Comparison of ENCODE assay signal across 34 cellular contexts in genomic region chr10:71285986-71286385, GRCh38.
"Had no signal": no experiment of that assay in that cellular context is flagged by ENCODE, and none has a peak within 500 bp of the region (broad histone marks: within the 10 kb centered on the region; RNA-seq: fewer than 3 reads in every experiment).

No MANE protein-coding gene starts in this region.

- H3K4me3 Mint-ChIP-seq: activated CD4-positive, alpha-beta memory T cell treated with anti-CD3 and anti-CD28 coated beads, Interleukin-2, amount 10 ng/mL, durations not matched to agents 7 days and 5 days; activated CD4-positive, alpha-beta T cell treated with anti-CD3 and anti-CD28 coated beads for 36 hours; activated CD4-positive, alpha-beta T cell treated with anti-CD3 and anti-CD28 coated beads, Interleukin-2, amount 10 ng/mL, durations not matched to agents 7 days and 5 days; activated CD8-positive, alpha-beta memory T cell treated with anti-CD3 and anti-CD28 coated beads, Interleukin-2, amount 10 ng/mL, durations not matched to agents 7 days and 5 days; activated CD8-positive, alpha-beta T cell treated with anti-CD3 and anti-CD28 coated beads, Interleukin-2, amount 10 ng/mL, durations not matched to agents 7 days and 5 days; activated naive CD4-positive, alpha-beta T cell treated with anti-CD3 and anti-CD28 coated beads, Interleukin-2, amount 10 ng/mL, durations not matched to agents 7 days and 5 days; activated naive CD4-positive, alpha-beta T cell treated with anti-CD3 and anti-CD28 coated beads, Interleukin-2, amount 50 U/mL, for 24 hours; activated naive CD8-positive, alpha-beta T cell; activated naive CD8-positive, alpha-beta T cell treated with anti-CD3 and anti-CD28 coated beads, Interleukin-2, amount 10 ng/mL, durations not matched to agents 7 days and 5 days; activated naive CD8-positive, alpha-beta T cell treated with anti-CD3 and anti-CD28 coated beads, Interleukin-2, amount 50 U/mL, for 24 hours; activated T-cell treated with anti-CD3 and anti-CD28 coated beads, Interleukin-2, amount 50 U/mL, for 24 hours; brain; T-cell; T-helper 2 cell treated with Interferon-gamma antibody and Interleukin-4, amounts not matched to agents 5 μg/mL and 100 μg/mL, for 36 hours; WTC11 had no signal

- ATAC-seq: activated CD4-positive, CD25-positive, alpha-beta regulatory T cell treated with anti-CD3 and anti-CD28 coated beads, Interleukin-2, amount 50 U/mL, for 24 hours had no signal

- H3K36me3 Mint-ChIP-seq: activated CD8-positive, alpha-beta memory T cell treated with anti-CD3 and anti-CD28 coated beads, Interleukin-2, amount 10 ng/mL, durations not matched to agents 7 days and 5 days; activated naive CD4-positive, alpha-beta T cell treated with anti-CD3 and anti-CD28 coated beads, Interleukin-2, amount 10 ng/mL, durations not matched to agents 7 days and 5 days; activated naive CD4-positive, alpha-beta T cell treated with anti-CD3 and anti-CD28 coated beads, Interleukin-2, amount 50 U/mL, for 24 hours; activated naive CD8-positive, alpha-beta T cell; activated naive CD8-positive, alpha-beta T cell treated with anti-CD3 and anti-CD28 coated beads, Interleukin-2, amount 10 ng/mL, durations not matched to agents 7 days and 5 days; T-cell had no signal

- H3K27ac ChIP-seq: ascending aorta, cardiac muscle cell, WERI-Rb-1 had no signal

- H3K27me3 ChIP-seq: ascending aorta, cardiac muscle cell had no signal

- H3K4me1 Mint-ChIP-seq: activated CD4-positive, alpha-beta memory T cell treated with anti-CD3 and anti-CD28 coated beads, Interleukin-2, amount 10 ng/mL, durations not matched to agents 7 days and 5 days; activated CD4-positive, alpha-beta T cell treated with anti-CD3 and anti-CD28 coated beads for 36 hours; activated CD4-positive, alpha-beta T cell treated with anti-CD3 and anti-CD28 coated beads, Interleukin-2, amount 10 ng/mL, durations not matched to agents 7 days and 5 days; activated CD8-positive, alpha-beta memory T cell treated with anti-CD3 and anti-CD28 coated beads, Interleukin-2, amount 10 ng/mL, durations not matched to agents 7 days and 5 days; activated naive CD4-positive, alpha-beta T cell treated with anti-CD3 and anti-CD28 coated beads, Interleukin-2, amount 10 ng/mL, durations not matched to agents 7 days and 5 days; activated naive CD4-positive, alpha-beta T cell treated with anti-CD3 and anti-CD28 coated beads, Interleukin-2, amount 50 U/mL, for 24 hours; activated naive CD8-positive, alpha-beta T cell treated with anti-CD3 and anti-CD28 coated beads, Interleukin-2, amount 50 U/mL, for 24 hours; T-cell had no signal

- H3K9me3 ChIP-seq: ascending aorta had no signal

- H3K27me3 Mint-ChIP-seq: activated CD4-positive, alpha-beta memory T cell treated with anti-CD3 and anti-CD28 coated beads, Interleukin-2, amount 10 ng/mL, durations not matched to agents 7 days and 5 days; activated CD4-positive, alpha-beta T cell treated with anti-CD3 and anti-CD28 coated beads for 36 hours; activated CD4-positive, alpha-beta T cell treated with anti-CD3 and anti-CD28 coated beads, Interleukin-2, amount 10 ng/mL, durations not matched to agents 7 days and 5 days; activated CD8-positive, alpha-beta memory T cell treated with anti-CD3 and anti-CD28 coated beads, Interleukin-2, amount 10 ng/mL, durations not matched to agents 7 days and 5 days; activated naive CD4-positive, alpha-beta T cell treated with anti-CD3 and anti-CD28 coated beads, Interleukin-2, amount 10 ng/mL, durations not matched to agents 7 days and 5 days; activated naive CD8-positive, alpha-beta T cell; activated naive CD8-positive, alpha-beta T cell treated with anti-CD3 and anti-CD28 coated beads, Interleukin-2, amount 50 U/mL, for 24 hours; activated T-cell treated with anti-CD3 and anti-CD28 coated beads, Interleukin-2, amount 50 U/mL, for 24 hours; brain had no signal

- H3K36me3 ChIP-seq: ascending aorta had no signal

- H3K9me3 Mint-ChIP-seq: activated CD4-positive, alpha-beta memory T cell treated with anti-CD3 and anti-CD28 coated beads, Interleukin-2, amount 10 ng/mL, durations not matched to agents 7 days and 5 days; activated CD4-positive, alpha-beta T cell treated with anti-CD3 and anti-CD28 coated beads, Interleukin-2, amount 10 ng/mL, durations not matched to agents 7 days and 5 days; activated naive CD4-positive, alpha-beta T cell treated with anti-CD3 and anti-CD28 coated beads, Interleukin-2, amount 10 ng/mL, durations not matched to agents 7 days and 5 days; activated naive CD4-positive, alpha-beta T cell treated with anti-CD3 and anti-CD28 coated beads, Interleukin-2, amount 50 U/mL, for 24 hours; activated naive CD8-positive, alpha-beta T cell treated with anti-CD3 and anti-CD28 coated beads, Interleukin-2, amount 10 ng/mL, durations not matched to agents 7 days and 5 days; activated naive CD8-positive, alpha-beta T cell treated with anti-CD3 and anti-CD28 coated beads, Interleukin-2, amount 50 U/mL, for 24 hours; activated T-cell treated with anti-CD3 and anti-CD28 coated beads, Interleukin-2, amount 50 U/mL, for 24 hours; activated T-helper 2 cell treated with anti-CD3 and anti-CD28 coated beads, Interferon-gamma antibody, Interleukin-2, Interleukin-4, amounts not matched to agents 10 μg/mL and 5 μg/mL and 100 μg/mL, durations not matched to agents 14 hours and 24 hours and 36 hours; T-cell; T-helper 2 cell treated with Interferon-gamma antibody and Interleukin-4, amounts not matched to agents 5 μg/mL and 100 μg/mL, for 36 hours; WTC11 had no signal

- DNase-seq: activated CD4-positive, alpha-beta memory T cell treated with anti-CD3 and anti-CD28 coated beads, Interleukin-2, amount 10 ng/mL, durations not matched to agents 7 days and 5 days; activated CD4-positive, alpha-beta T cell treated with anti-CD3 and anti-CD28 coated beads for 1 hour; activated CD4-positive, alpha-beta T cell treated with anti-CD3 and anti-CD28 coated beads for 36 hours; activated CD4-positive, alpha-beta T cell treated with anti-CD3 and anti-CD28 coated beads for 48 hours; activated CD4-positive, alpha-beta T cell treated with anti-CD3 and anti-CD28 coated beads, Interleukin-2, amount 10 ng/mL, durations not matched to agents 7 days and 5 days; activated CD4-positive, alpha-beta T cell treated with anti-CD3 and anti-CD28 coated beads, Interleukin-2, amount 50 U/mL, for 48 hours; activated CD4-positive, CD25-positive, alpha-beta regulatory T cell; activated CD8-positive, alpha-beta memory T cell treated with anti-CD3 and anti-CD28 coated beads for 24 hours; activated CD8-positive, alpha-beta memory T cell treated with anti-CD3 and anti-CD28 coated beads, Interleukin-2, amount 10 ng/mL, durations not matched to agents 7 days and 5 days; activated CD8-positive, alpha-beta memory T cell treated with anti-CD3 and anti-CD28 coated beads, Interleukin-2, amount 50 U/mL, for 48 hours; activated CD8-positive, alpha-beta T cell treated with anti-CD3 and anti-CD28 coated beads, Interleukin-2, amount 10 ng/mL, durations not matched to agents 7 days and 5 days; activated effector memory CD4-positive, alpha-beta T cell treated with Interleukin-2 at 50 U/mL for 16 hours; activated gamma-delta T cell; activated naive CD4-positive, alpha-beta T cell treated with anti-CD3 and anti-CD28 coated beads, Interleukin-2, amount 10 ng/mL, durations not matched to agents 7 days and 5 days; activated naive CD4-positive, alpha-beta T cell treated with Interleukin-2 at 50 U/mL for 16 hours; activated naive CD8-positive, alpha-beta T cell treated with anti-CD3 and anti-CD28 coated beads, Interleukin-2, amount 10 ng/mL, durations not matched to agents 7 days and 5 days; activated naive CD8-positive, alpha-beta T cell treated with anti-CD3 and anti-CD28 coated beads, Interleukin-2, amount 50 U/mL, for 24 hours; activated T-cell treated with anti-CD3 and anti-CD28 coated beads, Interleukin-2, amount 50 U/mL, for 48 hours; amygdala; caudate nucleus; T-cell; T-helper 2 cell; T-helper 9 cell; WERI-Rb-1 had no signal

- H3K27ac Mint-ChIP-seq: activated CD4-positive, alpha-beta memory T cell treated with anti-CD3 and anti-CD28 coated beads, Interleukin-2, amount 10 ng/mL, durations not matched to agents 7 days and 5 days; activated CD4-positive, alpha-beta T cell treated with anti-CD3 and anti-CD28 coated beads for 36 hours; activated CD4-positive, alpha-beta T cell treated with anti-CD3 and anti-CD28 coated beads, Interleukin-2, amount 10 ng/mL, durations not matched to agents 7 days and 5 days; activated CD8-positive, alpha-beta memory T cell treated with anti-CD3 and anti-CD28 coated beads, Interleukin-2, amount 10 ng/mL, durations not matched to agents 7 days and 5 days; activated CD8-positive, alpha-beta T cell treated with anti-CD3 and anti-CD28 coated beads, Interleukin-2, amount 10 ng/mL, durations not matched to agents 7 days and 5 days; activated naive CD4-positive, alpha-beta T cell treated with anti-CD3 and anti-CD28 coated beads, Interleukin-2, amount 10 ng/mL, durations not matched to agents 7 days and 5 days; activated naive CD4-positive, alpha-beta T cell treated with anti-CD3 and anti-CD28 coated beads, Interleukin-2, amount 50 U/mL, for 24 hours; activated naive CD8-positive, alpha-beta T cell; activated naive CD8-positive, alpha-beta T cell treated with anti-CD3 and anti-CD28 coated beads, Interleukin-2, amount 10 ng/mL, durations not matched to agents 7 days and 5 days; activated naive CD8-positive, alpha-beta T cell treated with anti-CD3 and anti-CD28 coated beads, Interleukin-2, amount 50 U/mL, for 24 hours; activated T-cell treated with anti-CD3 and anti-CD28 coated beads, Interleukin-2, amount 50 U/mL, for 24 hours; activated T-helper 2 cell treated with anti-CD3 and anti-CD28 coated beads, Interferon-gamma antibody, Interleukin-2, Interleukin-4, amounts not matched to agents 10 μg/mL and 5 μg/mL and 100 μg/mL, durations not matched to agents 14 hours and 24 hours and 36 hours; brain; T-cell; T-helper 2 cell treated with Interferon-gamma antibody and Interleukin-4, amounts not matched to agents 5 μg/mL and 100 μg/mL, for 36 hours; WTC11 had no signal

- H3K4me1 ChIP-seq: ascending aorta had no signal

- H3K4me3 ChIP-seq: ascending aorta, cardiac muscle cell had no signal
